Comparison of ENCODE assay signal across 7 cellular contexts in genomic region chr7:75915416-75916156, GRCh38. TPM values are rescaled to one million over a fixed set of nuclear protein-coding genes. Genes with fewer than 3 reads are reported as not detected.
DNase-seq lines count a peak whose midpoint lies in the region; ATAC-seq and TF ChIP-seq lines count a peak whose summit lies in the region.

No MANE protein-coding gene starts in this region.

- intact Hi-C loops in dorsolateral prefrontal cortex (cut with DNase I), result loop anchor here (2.0 to 5.0 kb wide), 5 partner anchors 27 to 79 kb away; partner anchors contain the start of genes RHBDD2 (in 1 of the 2) and TMEM120A (in 1 of the 2)
- intact Hi-C loops in testis (cut with DNase I; ENCODE audit: low total_unique reads), result no loop called here

- H3K27me3 ChIP-seq in dorsolateral prefrontal cortex (no peaks in the 10 kb centered on the region), testis (no peaks in the 10 kb centered on the region)

- DNase-seq in GM10248 (ENCODE audit: extremely low spot score) (peak; percentile 41), dorsolateral prefrontal cortex (peak in 2 of 10 donors; percentile 10 to 48), memory B cell (ENCODE audit: low spot score in 2 of 2) (peak; percentile 19 to 29), testis (peak; percentile 36)

- no peaks in the 10 kb centered on the region for H3K9me3 ChIP-seq in testis

- TF ChIP-seq POLR2A in testis (IDR thresholded peaks at IDR 0.05), result no peak

- peaks cover 2% of the 10 kb centered on the region for H3K36me3 Mint-ChIP-seq in T-helper 1 cell treated with Interleukin-12 subunit alpha and Interleukin-12 subunit beta and Interleukin-4 antibody, amounts not matched to agents 30 μg/mL and 1 μg/mL, for 36 hours (ENCODE audit: low read depth)
- H3K36me3 Mint-ChIP-seq in memory B cell, result no peaks in the 10 kb centered on the region

- peak; percentile 17 for ATAC-seq in HG03060 (IDR thresholded peaks at IDR 0.05; ENCODE audit: low read depth, unreplicated experiment)
- no peak for ATAC-seq in memory B cell (ENCODE audit: low read depth)
- ATAC-seq in GM21390 (IDR thresholded peaks at IDR 0.05; ENCODE audit: unreplicated experiment), result no peak

- TF ChIP-seq CTCF in GM10248 (IDR thresholded peaks at IDR 0.05; ENCODE audit: control extremely low read depth, extremely low read depth, low read depth, missing control alignments) (no peak), dorsolateral prefrontal cortex (IDR thresholded peaks at IDR 0.05 in 54 of 56, conservative IDR thresholded peaks at IDR 0.05 in 2 of 56; ENCODE audit: low read depth in 1 of 56, partially characterized antibody in 56 of 56) (no peak), testis (IDR thresholded peaks at IDR 0.05) (no peak)

- peaks cover 31% of the 10 kb centered on the region for H3K4me1 ChIP-seq in testis

- H3K27me3 Mint-ChIP-seq in T-helper 1 cell treated with Interleukin-12 subunit alpha and Interleukin-12 subunit beta and Interleukin-4 antibody, amounts not matched to agents 30 μg/mL and 1 μg/mL, for 36 hours (ENCODE audit: low read depth), result no peaks in the 10 kb centered on the region
- no peaks in the 10 kb centered on the region for H3K27me3 Mint-ChIP-seq in memory B cell

- peak overlapping the region; percentile 87 for H3K4me3 Mint-ChIP-seq in T-helper 1 cell treated with Interleukin-12 subunit alpha and Interleukin-12 subunit beta and Interleukin-4 antibody, amounts not matched to agents 30 μg/mL and 1 μg/mL, for 36 hours
- peak overlapping the region; percentile 88 for H3K4me3 Mint-ChIP-seq in memory B cell

- H3K27ac ChIP-seq in dorsolateral prefrontal cortex, result peak overlapping the region in 58 of 59 donors; percentile 9 to 97 (median 89)
- H3K27ac ChIP-seq in testis, result peak overlapping the region; percentile 73 to 90

- CTCF ChIA-PET in GM10248 (lab: Yijun Ruan, JAX), result interaction anchor here (0.9 to 3.5 kb wide), 3 partner anchors 50 to 347 kb away, joined by 3 to 17 read pairs (median 3); no protein-coding TSS in a partner anchor

- no peaks in the 10 kb centered on the region for H3K36me3 ChIP-seq in testis (ENCODE audit: low read depth, missing control alignments)

- no peaks in the 10 kb centered on the region for H3K9me3 Mint-ChIP-seq in T-helper 1 cell treated with Interleukin-12 subunit alpha and Interleukin-12 subunit beta and Interleukin-4 antibody, amounts not matched to agents 30 μg/mL and 1 μg/mL, for 36 hours
- H3K9me3 Mint-ChIP-seq in memory B cell, result no peaks in the 10 kb centered on the region

- H3K4me3 ChIP-seq in dorsolateral prefrontal cortex (peak overlapping the region; percentile 60 to 100 (median 97)), testis (peak overlapping the region; percentile 89 to 91)

- peak overlapping the region; percentile 52 for H3K27ac Mint-ChIP-seq in T-helper 1 cell treated with Interleukin-12 subunit alpha and Interleukin-12 subunit beta and Interleukin-4 antibody, amounts not matched to agents 30 μg/mL and 1 μg/mL, for 36 hours
- peak overlapping the region; percentile 87 for H3K27ac Mint-ChIP-seq in memory B cell

- WGBS in testis, 2 donors, result 0 to 1% methylated on average over 4 to 30 of the region's 32 CpGs

- H3K4me1 Mint-ChIP-seq in T-helper 1 cell treated with Interleukin-12 subunit alpha and Interleukin-12 subunit beta and Interleukin-4 antibody, amounts not matched to agents 30 μg/mL and 1 μg/mL, for 36 hours (ENCODE audit: low read depth), result peaks cover 18% of the 10 kb centered on the region
- H3K4me1 Mint-ChIP-seq in memory B cell, result peaks cover 14% of the 10 kb centered on the region

- POLR2A ChIA-PET in GM10248 (lab: Yijun Ruan, JAX), result interaction anchor here (0.6 to 3.5 kb wide), 6 partner anchors 10 to 481 kb away, joined by 3 to 21 read pairs (median 4); partner anchors contain the start of genes MDH2 and STYXL1

RNA-seq across cellular contexts. Expression of gene POR, which starts 0.6 kb away (rescaled TPM):
- total RNA-seq in dorsolateral prefrontal cortex (100 to 1,000 TPM in 9 of 120 experiments, 10 to 100 TPM in 111; 52.3 to 111 (median 78.1) TPM), testis (100 to 1,000 TPM; 122 to 169 TPM)
- 98.5 TPM for polyA plus RNA-seq in testis (ENCODE audit: insufficient read depth, low read depth, low replicate concordance)

RNA-seq across cellular contexts. Expression of gene RHBDD2, which starts 36.8 kb away (rescaled TPM):
- 100 to 1,000 TPM; 127 to 309 (median 221) TPM for total RNA-seq in dorsolateral prefrontal cortex
- 100 to 1,000 TPM; 106 to 109 TPM for total RNA-seq in testis
- 161 TPM for polyA plus RNA-seq in testis (ENCODE audit: insufficient read depth, low read depth, low replicate concordance)
